ENCODE assay signal across 19 cellular contexts in genomic region chr1:98104285-98104684, GRCh38.
DNase-seq lines count a peak whose midpoint lies in the region; FAIRE-seq and TF ChIP-seq lines count a peak whose summit lies in the region.
"Had no signal": no experiment of that assay in that cellular context is flagged by ENCODE, and none has a peak within 500 bp of the region (broad histone marks: within the 10 kb centered on the region; RNA-seq: fewer than 3 reads in every experiment).

No MANE protein-coding gene starts in this region.

- DNase-seq in AG08395 (ENCODE audit: low spot score), result peak; percentile 74
- no peak for DNase-seq in H54 (ENCODE audit: insufficient read length, low spot score)
- DNase-seq in astrocyte of the cerebellum (ENCODE audit: low read depth), result peak; percentile 77
- peak; percentile 65 for DNase-seq in left kidney (ENCODE audit: low read depth, low spot score)
- DNase-seq in DMS79 (lab: John Stamatoyannopoulos, UW), result no peak
- DNase-seq in coronary artery (ENCODE audit: low spot score), result no peak
- no peak for DNase-seq in NK-92 (lab: John Stamatoyannopoulos, UW; ENCODE audit: unreplicated experiment)
- DNase-seq in SW480 (ENCODE audit: low spot score), result no peak
- DNase-seq: activated CD4-positive, CD25-positive, alpha-beta regulatory T cell; activated T-cell treated with anti-CD3 and anti-CD28 coated beads, Interleukin-2, amount 50 U/mL, for 24 hours; CD4-positive, alpha-beta memory T cell; erythroblast; Karpas-422; naive B cell; NCI-H510A; SHP77; upper lobe of right lung had no signal

- in situ Hi-C loops in astrocyte of the cerebellum (cut with HindIII; ENCODE audit: low sequenced_read_pairs), result no loop called here

- peak; percentile 96 for FAIRE-seq in H54 (lab: Jason Lieb, UNC)

- H3K4me3 ChIP-seq in astrocyte of the cerebellum (ENCODE audit: low read depth, low read length) (no peak overlapping the region), coronary artery (no peak overlapping the region)
- H3K4me3 ChIP-seq: cardiac muscle cell, smooth muscle cell, upper lobe of right lung had no signal

- no peak overlapping the region for H3K27ac ChIP-seq in coronary artery
- H3K27ac ChIP-seq: cardiac muscle cell, upper lobe of right lung had no signal

- TF ChIP-seq CTCF in astrocyte of the cerebellum (IDR thresholded peaks at IDR 0.05; ENCODE audit: low read depth, low read length, missing control alignments), result no peak
- no peak for TF ChIP-seq CTCF in coronary artery (IDR thresholded peaks at IDR 0.05)

- TF ChIP-seq POLR2A in H54 (IDR thresholded peaks at IDR 0.05; ENCODE audit: low read depth, low read length), result no peak

Comparison
In these comparisons a context has a peak if more than half of its experiments do, and no peak if none do; other contexts are left out.
1. DNase-seq: peak in AG08395 (single experiment), astrocyte of the cerebellum (single experiment) and left kidney (single experiment); none in H54 (single experiment), DMS79 (single experiment), coronary artery (single experiment), NK-92 (single experiment) and SW480 (single experiment).